In genomic region chr7:70830426-70830825, GRCh38 we compare ENCODE assay signal across 1 cellular context.
TF ChIP-seq lines count a peak whose summit lies in the region.

No MANE protein-coding gene starts in this region.

TF ChIP-seq in HepG2, 621 proteins besides CTCF, POLR2A, EP300 and RAD21 (continued from another document and continues in another):
- no peak for TF ChIP-seq HNRNPUL1 (IDR thresholded peaks at IDR 0.05; ENCODE audit: low read depth, low read length)
- no peak for TF ChIP-seq SMAD9 (CRISPR knock-in tag; IDR thresholded peaks at IDR 0.05)
- TF ChIP-seq NFYC (CRISPR knock-in tag; IDR thresholded peaks at IDR 0.05) = no peak
- no peak for TF ChIP-seq STAG1 (CRISPR knock-in tag; IDR thresholded peaks at IDR 0.05)
- no peak for TF ChIP-seq CHD2 (IDR thresholded peaks at IDR 0.05; ENCODE audit: low read depth, low read length)
- 0 out of 2 replicates have a peak, but pooled peaks have one; percentile 21 for TF ChIP-seq THAP11 (CRISPR knock-in tag; IDR thresholded peaks at IDR 0.05)
- no peak for TF ChIP-seq ZNF383 (CRISPR knock-in tag; IDR thresholded peaks at IDR 0.05; ENCODE audit: borderline replicate concordance)
- TF ChIP-seq ZNF747 (CRISPR knock-in tag; IDR thresholded peaks at IDR 0.05; ENCODE audit: borderline replicate concordance) = no peak
- TF ChIP-seq ZNF207 (IDR thresholded peaks at IDR 0.05; ENCODE audit: borderline replicate concordance) = no peak
- TF ChIP-seq ZFYVE20 (CRISPR knock-in tag; IDR thresholded peaks at IDR 0.05; ENCODE audit: borderline replicate concordance, low read depth) = no peak
- TF ChIP-seq ATF3 (CRISPR knock-in tag; IDR thresholded peaks at IDR 0.05) = no peak
- no peak for TF ChIP-seq ZFX (CRISPR knock-in tag; IDR thresholded peaks at IDR 0.05; ENCODE audit: low read depth)
- TF ChIP-seq ZBTB14 (CRISPR knock-in tag; IDR thresholded peaks at IDR 0.05) = no peak
- no peak for TF ChIP-seq ZNF280B (CRISPR knock-in tag; IDR thresholded peaks at IDR 0.05; ENCODE audit: borderline replicate concordance)
- no peak for TF ChIP-seq FOXK2 (IDR thresholded peaks at IDR 0.05)
- no peak for TF ChIP-seq ZNF503 (CRISPR knock-in tag; IDR thresholded peaks at IDR 0.05)
- no peak for TF ChIP-seq MYC (CRISPR knock-in tag; IDR thresholded peaks at IDR 0.05; ENCODE audit: borderline replicate concordance)
- TF ChIP-seq RELA (CRISPR knock-in tag; IDR thresholded peaks at IDR 0.05) = no peak
- no peak for TF ChIP-seq ARHGAP35 (CRISPR knock-in tag; IDR thresholded peaks at IDR 0.05; ENCODE audit: borderline replicate concordance)
- no peak for TF ChIP-seq ZNF30 (CRISPR knock-in tag; IDR thresholded peaks at IDR 0.05)
- TF ChIP-seq ZNF740 (CRISPR knock-in tag; IDR thresholded peaks at IDR 0.05) = no peak
- TF ChIP-seq ZSCAN20 (CRISPR knock-in tag; IDR thresholded peaks at IDR 0.05; ENCODE audit: borderline replicate concordance) = no peak
- TF ChIP-seq NCOR1 (IDR thresholded peaks at IDR 0.05; ENCODE audit: borderline replicate concordance, low read length) = peak; percentile 52; the same call in 1 of the 2 replicates
- TF ChIP-seq ZNF432 (CRISPR knock-in tag; IDR thresholded peaks at IDR 0.05; ENCODE audit: borderline replicate concordance) = no peak
- no peak for TF ChIP-seq ZNF44 (CRISPR knock-in tag; IDR thresholded peaks at IDR 0.05)
- TF ChIP-seq AFF4 (CRISPR knock-in tag; IDR thresholded peaks at IDR 0.05) = no peak
- TF ChIP-seq ZBTB3 (CRISPR knock-in tag; IDR thresholded peaks at IDR 0.05; ENCODE audit: borderline replicate concordance, low read depth) = 0 out of 2 replicates have a peak, but pooled peaks have one; percentile 54
- no peak for TF ChIP-seq GMEB2 (CRISPR knock-in tag; IDR thresholded peaks at IDR 0.05; ENCODE audit: low read depth)
- no peak for TF ChIP-seq KLF12 (CRISPR knock-in tag; IDR thresholded peaks at IDR 0.05; ENCODE audit: borderline replicate concordance)
- no peak for TF ChIP-seq ZNF768 (CRISPR knock-in tag; IDR thresholded peaks at IDR 0.05)
- no peak for TF ChIP-seq RNF219 (CRISPR knock-in tag; IDR thresholded peaks at IDR 0.05)
- no peak for TF ChIP-seq SMAD3 (CRISPR knock-in tag; IDR thresholded peaks at IDR 0.05)
- TF ChIP-seq SOX6 (IDR thresholded peaks at IDR 0.05) = no peak
- peak; percentile 85 for TF ChIP-seq SOX6 (CRISPR knock-in tag; IDR thresholded peaks at IDR 0.05)
- TF ChIP-seq ZNF672 (CRISPR knock-in tag; IDR thresholded peaks at IDR 0.05) = no peak
- TF ChIP-seq ZNF407 (CRISPR knock-in tag; IDR thresholded peaks at IDR 0.05; ENCODE audit: not compliant biosample characterization) = no peak
- no peak for TF ChIP-seq REXO4 (CRISPR knock-in tag; IDR thresholded peaks at IDR 0.05; ENCODE audit: borderline replicate concordance)
- TF ChIP-seq HDAC6 (IDR thresholded peaks at IDR 0.05; ENCODE audit: low read depth, low read length) = no peak
- no peak for TF ChIP-seq ZNF564 (CRISPR knock-in tag; IDR thresholded peaks at IDR 0.05)
